Comparison of ENCODE assay signal across 1 cellular context in the genomic region with DNA sequence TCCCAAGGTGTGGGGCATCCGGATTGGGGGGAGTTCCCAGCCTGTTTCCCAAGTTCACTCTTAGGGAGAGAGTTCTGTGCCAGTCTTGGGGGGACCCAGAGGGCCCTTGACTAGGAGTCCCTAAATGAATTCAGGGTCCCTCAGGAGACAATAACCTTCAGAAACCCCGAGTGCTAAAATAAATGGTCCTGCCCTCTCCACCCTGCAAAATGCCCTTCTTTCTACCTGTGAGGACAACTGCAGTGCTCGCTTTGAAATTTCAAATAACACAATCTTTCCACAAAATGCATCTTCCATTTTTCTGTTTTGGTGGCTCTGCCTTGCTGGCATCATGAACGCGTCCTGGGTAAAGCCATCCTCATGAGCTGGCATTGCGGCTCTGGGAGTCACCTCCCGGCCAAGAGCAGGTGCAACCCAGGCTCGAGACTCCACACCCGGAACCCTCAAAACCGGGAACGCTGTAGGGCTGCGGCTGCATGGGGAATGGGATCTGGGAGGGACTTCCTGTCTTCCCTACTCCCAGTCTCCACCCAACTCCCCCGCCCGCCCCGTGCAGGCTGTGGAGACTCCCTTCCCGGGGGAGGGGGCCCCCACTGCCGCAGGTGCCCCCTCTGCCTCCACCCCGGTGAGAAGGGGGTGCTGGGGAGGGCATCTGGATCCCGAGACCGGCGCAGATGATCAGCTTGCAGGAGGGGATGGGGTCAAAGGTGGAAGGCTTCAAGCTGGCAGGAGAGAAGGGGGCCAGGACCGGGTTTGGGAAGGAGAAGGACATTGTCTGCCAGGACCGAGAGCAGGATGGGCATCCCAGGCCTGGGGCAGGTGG.
A peak's percentile ranks its signal among the peaks of the same experiment; 100 is the strongest.
TF ChIP-seq lines count a peak whose summit lies in the region.

A gene (plus strand): TSS at position 529 of the 823 bp plus-strand sequence. CDS start 845 bp downstream, outside the sequence.

TF ChIP-seq in H1, 55 proteins besides CTCF, POLR2A, EP300 and RAD21:
- peak; percentile 60; the same call in 1 of the 2 replicates for TF ChIP-seq YY1 (IDR thresholded peaks at IDR 0.05; ENCODE audit: low read depth, low read length)
- TF ChIP-seq, protein P1, sequence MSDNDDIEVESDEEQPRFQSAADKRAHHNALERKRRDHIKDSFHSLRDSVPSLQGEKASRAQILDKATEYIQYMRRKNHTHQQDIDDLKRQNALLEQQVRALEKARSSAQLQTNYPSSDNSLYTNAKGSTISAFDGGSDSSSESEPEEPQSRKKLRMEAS (IDR thresholded peaks at IDR 0.05): peak; percentile 64; the same call in 1 of the 2 replicates
- TF ChIP-seq JUN (IDR thresholded peaks at IDR 0.05; ENCODE audit: low read depth, low read length): no peak
- TF ChIP-seq CHD2 (IDR thresholded peaks at IDR 0.05; ENCODE audit: low read length): 0 out of 2 replicates have a peak, but pooled peaks have one; percentile 63
- peak; percentile 29; the same call in 1 of the 2 replicates for TF ChIP-seq SIX5 (IDR thresholded peaks at IDR 0.05; ENCODE audit: low read depth, low read length)
- TF ChIP-seq BACH1 (IDR thresholded peaks at IDR 0.05; ENCODE audit: low read length): no peak
- TF ChIP-seq CBX8 (IDR thresholded peaks at IDR 0.05; ENCODE audit: borderline replicate concordance, low read depth, low read length): no peak
- peak; percentile 55 for TF ChIP-seq ASH2L (IDR thresholded peaks at IDR 0.05; ENCODE audit: low read length)
- TF ChIP-seq KDM5A (IDR thresholded peaks at IDR 0.05; ENCODE audit: low read length): peak; percentile 76
- TF ChIP-seq, protein P2, sequence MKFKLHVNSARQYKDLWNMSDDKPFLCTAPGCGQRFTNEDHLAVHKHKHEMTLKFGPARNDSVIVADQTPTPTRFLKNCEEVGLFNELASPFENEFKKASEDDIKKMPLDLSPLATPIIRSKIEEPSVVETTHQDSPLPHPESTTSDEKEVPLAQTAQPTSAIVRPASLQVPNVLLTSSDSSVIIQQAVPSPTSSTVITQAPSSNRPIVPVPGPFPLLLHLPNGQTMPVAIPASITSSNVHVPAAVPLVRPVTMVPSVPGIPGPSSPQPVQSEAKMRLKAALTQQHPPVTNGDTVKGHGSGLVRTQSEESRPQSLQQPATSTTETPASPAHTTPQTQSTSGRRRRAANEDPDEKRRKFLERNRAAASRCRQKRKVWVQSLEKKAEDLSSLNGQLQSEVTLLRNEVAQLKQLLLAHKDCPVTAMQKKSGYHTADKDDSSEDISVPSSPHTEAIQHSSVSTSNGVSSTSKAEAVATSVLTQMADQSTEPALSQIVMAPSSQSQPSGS (IDR thresholded peaks at IDR 0.05; ENCODE audit: low read length): no peak
- TF ChIP-seq KDM1A (IDR thresholded peaks at IDR 0.05; ENCODE audit: borderline replicate concordance, low read length): no peak
- TF ChIP-seq, protein P3, sequence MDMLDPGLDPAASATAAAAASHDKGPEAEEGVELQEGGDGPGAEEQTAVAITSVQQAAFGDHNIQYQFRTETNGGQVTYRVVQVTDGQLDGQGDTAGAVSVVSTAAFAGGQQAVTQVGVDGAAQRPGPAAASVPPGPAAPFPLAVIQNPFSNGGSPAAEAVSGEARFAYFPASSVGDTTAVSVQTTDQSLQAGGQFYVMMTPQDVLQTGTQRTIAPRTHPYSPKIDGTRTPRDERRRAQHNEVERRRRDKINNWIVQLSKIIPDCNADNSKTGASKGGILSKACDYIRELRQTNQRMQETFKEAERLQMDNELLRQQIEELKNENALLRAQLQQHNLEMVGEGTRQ (IDR thresholded peaks at IDR 0.05; ENCODE audit: low read length): no peak
- TF ChIP-seq MAFK (IDR thresholded peaks at IDR 0.05; ENCODE audit: low read depth, low read length): no peak
- peak; percentile 69 for TF ChIP-seq SRF (IDR thresholded peaks at IDR 0.05; ENCODE audit: low read depth, low read length)
- TF ChIP-seq, protein P4, sequence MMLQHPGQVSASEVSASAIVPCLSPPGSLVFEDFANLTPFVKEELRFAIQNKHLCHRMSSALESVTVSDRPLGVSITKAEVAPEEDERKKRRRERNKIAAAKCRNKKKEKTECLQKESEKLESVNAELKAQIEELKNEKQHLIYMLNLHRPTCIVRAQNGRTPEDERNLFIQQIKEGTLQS (IDR thresholded peaks at IDR 0.05; ENCODE audit: insufficient read depth, low read depth, low read length): no peak
- peak; percentile 27 for TF ChIP-seq SAP30 (IDR thresholded peaks at IDR 0.05; ENCODE audit: insufficient read depth, insufficient replicate concordance, low read length)
- TF ChIP-seq HDAC2 (IDR thresholded peaks at IDR 0.05; ENCODE audit: borderline replicate concordance in 1 of 2, low read depth in 2 of 2, low read length in 2 of 2): peak in 1 of 2 experiments; percentile 57; a peak in 1 of 4 replicates
- TF ChIP-seq TAF7 (optimal IDR thresholded peaks at IDR 0.05; ENCODE audit: borderline replicate concordance, low read depth, low read length): peak; percentile 56
- TF ChIP-seq EGR1 (IDR thresholded peaks at IDR 0.05; ENCODE audit: borderline replicate concordance, low read depth, low read length): peak; percentile 44; the same call in 1 of the 2 replicates
- 0 out of 2 replicates have a peak, but pooled peaks have one; percentile 57 for TF ChIP-seq SP4 (IDR thresholded peaks at IDR 0.05; ENCODE audit: low read length)
- no peak for TF ChIP-seq CTBP2 (IDR thresholded peaks at IDR 0.05; ENCODE audit: borderline replicate concordance, insufficient read depth, insufficient read length, low read length)
- TF ChIP-seq TEAD4 (IDR thresholded peaks at IDR 0.05; ENCODE audit: low read depth, low read length): 0 out of 2 replicates have a peak, but pooled peaks have one; percentile 49
- no peak for TF ChIP-seq NANOG (IDR thresholded peaks at IDR 0.05; ENCODE audit: insufficient read depth, low read depth, low read length, poor library complexity, severe bottlenecking)
- TF ChIP-seq, protein P5, sequence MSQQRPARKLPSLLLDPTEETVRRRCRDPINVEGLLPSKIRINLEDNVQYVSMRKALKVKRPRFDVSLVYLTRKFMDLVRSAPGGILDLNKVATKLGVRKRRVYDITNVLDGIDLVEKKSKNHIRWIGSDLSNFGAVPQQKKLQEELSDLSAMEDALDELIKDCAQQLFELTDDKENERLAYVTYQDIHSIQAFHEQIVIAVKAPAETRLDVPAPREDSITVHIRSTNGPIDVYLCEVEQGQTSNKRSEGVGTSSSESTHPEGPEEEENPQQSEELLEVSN (IDR thresholded peaks at IDR 0.05): no peak
- 0 out of 2 replicates have a peak, but pooled peaks have one; percentile 28 for TF ChIP-seq POLR2AphosphoS5 (IDR thresholded peaks at IDR 0.05; ENCODE audit: low read depth, low read length)
- TF ChIP-seq GTF2F1 (IDR thresholded peaks at IDR 0.05; ENCODE audit: borderline replicate concordance, low read depth, low read length): no peak
- peak; percentile 82 for TF ChIP-seq TAF1 (IDR thresholded peaks at IDR 0.05; ENCODE audit: low read depth, low read length)
- TF ChIP-seq SP1 (IDR thresholded peaks at IDR 0.05; ENCODE audit: low read depth, low read length): peak; percentile 70; the same call in 1 of the 2 replicates
- peak; percentile 51 for TF ChIP-seq KDM4A (IDR thresholded peaks at IDR 0.05; ENCODE audit: low read depth, low read length, severe bottlenecking)
- TF ChIP-seq RXRA (IDR thresholded peaks at IDR 0.05; ENCODE audit: insufficient read depth, low read depth, low read length): no peak
- TF ChIP-seq CBX5 (IDR thresholded peaks at IDR 0.05; ENCODE audit: low read depth, low read length): no peak
- TF ChIP-seq POU5F1 (IDR thresholded peaks at IDR 0.05; ENCODE audit: low read depth, low read length): 0 out of 2 replicates have a peak, but pooled peaks have one; percentile 5
- TF ChIP-seq GABPA (IDR thresholded peaks at IDR 0.05; ENCODE audit: borderline replicate concordance, insufficient read depth, low read length): peak; percentile 99
- no peak for TF ChIP-seq CHD1 (IDR thresholded peaks at IDR 0.05; ENCODE audit: low read depth, low read length)
- no peak for TF ChIP-seq BCL11A (IDR thresholded peaks at IDR 0.05; ENCODE audit: low read depth in 2 of 2, low read length in 2 of 2)
- no peak for TF ChIP-seq HDAC6 (IDR thresholded peaks at IDR 0.05; ENCODE audit: low read depth, low read length)
- TF ChIP-seq ZNF274 (IDR thresholded peaks at IDR 0.05; ENCODE audit: borderline replicate concordance, extremely low read depth, low read length): no peak
- TF ChIP-seq BRCA1 (IDR thresholded peaks at IDR 0.05; ENCODE audit: low read depth, low read length): no peak
- TF ChIP-seq SIN3A (conservative IDR thresholded peaks at IDR 0.05 in 1 of 2, IDR thresholded peaks at IDR 0.05 in 1 of 2; ENCODE audit: low read depth in 1 of 2, low read length in 2 of 2): peak; percentile 79 to 95; a peak in 2 of 4 replicates
- no peak for TF ChIP-seq SIRT6 (IDR thresholded peaks at IDR 0.05; ENCODE audit: low read length)
- peak; percentile 36; the same call in 1 of the 2 replicates for TF ChIP-seq PHF8 (conservative IDR thresholded peaks at IDR 0.05; ENCODE audit: low read depth, low read length)
- peak; percentile 84 for TF ChIP-seq TBP (IDR thresholded peaks at IDR 0.05; ENCODE audit: low read depth, low read length)
- no peak for TF ChIP-seq EZH2 (IDR thresholded peaks at IDR 0.05; ENCODE audit: low read depth, low read length, severe bottlenecking)
- TF ChIP-seq CREB1 (IDR thresholded peaks at IDR 0.05): no peak; the same call in 1 of the 2 replicates
- TF ChIP-seq TCF12 (IDR thresholded peaks at IDR 0.05; ENCODE audit: low read depth, low read length): peak; percentile 84
